In the genomic region with DNA sequence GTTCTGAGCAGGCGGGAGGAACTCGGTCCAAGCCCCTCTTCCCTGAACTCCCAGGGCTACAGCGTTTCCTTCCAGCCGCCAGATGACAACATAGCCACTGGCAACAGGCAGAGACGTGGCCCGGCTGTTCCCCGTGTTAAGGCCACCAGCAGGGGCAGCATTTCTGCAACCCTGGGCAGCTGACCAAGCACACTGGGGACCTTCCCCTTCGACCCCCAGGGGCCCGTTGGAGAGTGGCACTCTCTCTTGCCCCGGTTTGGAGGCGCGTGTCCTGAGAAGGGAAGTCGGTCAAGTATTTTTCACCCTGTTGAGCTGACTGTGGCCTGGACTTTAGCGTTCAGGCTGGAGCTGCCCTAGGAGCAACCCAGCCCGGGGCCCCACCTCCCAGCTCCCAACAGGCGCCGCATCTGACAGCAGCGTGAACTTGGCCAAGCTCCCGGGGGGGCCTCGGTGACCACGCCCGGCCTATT, we compare ENCODE assay signal across 11 cellular contexts.
A peak's percentile ranks its signal among the peaks of the same experiment; 100 is the strongest.
DNase-seq lines count a peak whose midpoint lies in the region; TF ChIP-seq lines count a peak whose summit lies in the region.
"Had no signal": no experiment of that assay in that cellular context is flagged by ENCODE, and none has a peak within 500 bp of the region (broad histone marks: within the 10 kb centered on the region; RNA-seq: fewer than 3 reads in every experiment).

No MANE protein-coding gene starts in this region.

- peaks cover 4% of the 10 kb centered on the region; the same call in 1 of the 2 replicates for H3K4me1 ChIP-seq in HAP-1
- H3K4me1 ChIP-seq: prostate gland had no signal

- no peaks in the 10 kb centered on the region for H3K36me3 ChIP-seq in HAP-1 (replicated peaks)
- H3K36me3 ChIP-seq in brain microvascular endothelial cell (replicated peaks) = no peaks in the 10 kb centered on the region
- H3K36me3 ChIP-seq: prostate gland had no signal

- H3K4me3 ChIP-seq in HAP-1 (no peak overlapping the region), brain microvascular endothelial cell (ENCODE audit: low read depth, low read length) (no peak overlapping the region)
- H3K4me3 ChIP-seq: prostate gland had no signal

- peak; percentile 68 for TF ChIP-seq CTCF in brain microvascular endothelial cell (IDR thresholded peaks at IDR 0.05; ENCODE audit: low read depth, low read length, missing control alignments)

- DNase-seq in AG08395 (ENCODE audit: low spot score) = peak; percentile 18
- DNase-seq in HAP-1 (ENCODE audit: low spot score in 2 of 2) = peak; percentile 9 to 71
- DNase-seq in brain microvascular endothelial cell = peak; percentile 11
- DNase-seq in iris pigment epithelial cell (ENCODE audit: low read depth) = peak; percentile 28
- no peak for DNase-seq in T-helper 9 cell
- no peak for DNase-seq in stimulated activated CD4-positive, alpha-beta T cell treated with anti-CD3 and anti-CD28 coated beads, Interleukin-2, amount 100 ng/mL, for 24 hours
- DNase-seq in NCI-H1417 treated with DMSO at 0.1 percent for 48 hours (lab: John Stamatoyannopoulos, UW) = no peak
- DNase-seq in stimulated activated CD4-positive, alpha-beta T cell treated with anti-CD3 and anti-CD28 coated beads, Interleukin-4, amount 100 ng/mL, for 4 hours = no peak
- DNase-seq: HCEC 1CT, NCI-H1417 had no signal

- in situ Hi-C loops in HAP-1 (cut with MboI; ENCODE audit: low sequenced_read_pairs) (no loop called here), brain microvascular endothelial cell (cut with HindIII; ENCODE audit: low pct_ligation_motif_present, low sequenced_read_pairs) (no loop called here)

- H3K27me3 ChIP-seq in HAP-1 (ENCODE audit: low read depth) = no peaks in the 10 kb centered on the region
- no peaks in the 10 kb centered on the region for H3K27me3 ChIP-seq in brain microvascular endothelial cell (replicated peaks)

- H3K27ac ChIP-seq in brain microvascular endothelial cell = no peak overlapping the region
- H3K27ac ChIP-seq: prostate gland had no signal

- no peaks in the 10 kb centered on the region for H3K9me3 ChIP-seq in HAP-1
- H3K9me3 ChIP-seq: prostate gland had no signal

Comparison
In these comparisons a context has a peak if more than half of its experiments do, and no peak if none do; other contexts are left out.
1. DNase-seq: peak in AG08395 (single experiment), HAP-1 (2 of 2), brain microvascular endothelial cell (single experiment) and iris pigment epithelial cell (single experiment); none in T-helper 9 cell (single experiment), stimulated activated CD4-positive, alpha-beta T cell treated with anti-CD3 and anti-CD28 coated beads, Interleukin-2, amount 100 ng/mL, for 24 hours (0 of 2), NCI-H1417 treated with DMSO at 0.1 percent for 48 hours (single experiment) and stimulated activated CD4-positive, alpha-beta T cell treated with anti-CD3 and anti-CD28 coated beads, Interleukin-4, amount 100 ng/mL, for 4 hours (0 of 2).